26 cellular contexts compared by ENCODE assay signal in genomic region chr22:26374645-26375044, GRCh38. TPM values are rescaled to one million over a fixed set of nuclear protein-coding genes. Genes with fewer than 3 reads are reported as not detected.
DNase-seq lines count a peak whose midpoint lies in the region; ATAC-seq and TF ChIP-seq lines count a peak whose summit lies in the region.
"Had no signal": no experiment of that assay in that cellular context is flagged by ENCODE, and none has a peak within 500 bp of the region (broad histone marks: within the 10 kb centered on the region; RNA-seq: fewer than 3 reads in every experiment).

No MANE protein-coding gene starts in this region.

- H3K9me3 ChIP-seq in thyroid gland (no peaks in the 10 kb centered on the region), sigmoid colon (peaks cover 0 to 4% (median 0%) of the 10 kb centered on the region in 4 donors)
- H3K9me3 ChIP-seq: BE2C, SJSA1 had no signal

- H3K4me3 ChIP-seq in GM23338 (no peak overlapping the region), thyroid gland (replicated peaks in 1 of 3) (no peak overlapping the region), sigmoid colon (no peak overlapping the region)
- H3K4me3 ChIP-seq: GM23248, PC-9, SJSA1 had no signal

- ATAC-seq in GM23338 (peak; percentile 34; the same call in 2 of the 3 replicates), HG02840 (IDR thresholded peaks at IDR 0.05; ENCODE audit: low FRiP score, unreplicated experiment) (no peak), HG02885 (IDR thresholded peaks at IDR 0.05; ENCODE audit: poor library complexity, unreplicated experiment) (no peak)
- ATAC-seq: Right ventricle myocardium inferior had no signal

- H3K4me1 ChIP-seq in GM23338 (ENCODE audit: insufficient read depth) (no peaks in the 10 kb centered on the region), thyroid gland (no peaks in the 10 kb centered on the region), sigmoid colon (no peaks in the 10 kb centered on the region)
- H3K4me1 ChIP-seq: BE2C, SJSA1 had no signal

- TF ChIP-seq POLR2A in thyroid gland (IDR thresholded peaks at IDR 0.05) (no peak), sigmoid colon (IDR thresholded peaks at IDR 0.05) (no peak)

- H3F3A ChIP-seq in GM23338 (replicated peaks; ENCODE audit: low read depth) = no peaks in the 10 kb centered on the region

- TF ChIP-seq CTCF in GM23338 (conservative IDR thresholded peaks at IDR 0.05; ENCODE audit: low read depth in 2 of 2) (no peak), brain (conservative IDR thresholded peaks at IDR 0.05) (no peak), nephron (IDR thresholded peaks at IDR 0.05; ENCODE audit: unreplicated experiment in 3 of 3) (no peak), thyroid gland (IDR thresholded peaks at IDR 0.05) (no peak), sigmoid colon (IDR thresholded peaks at IDR 0.05) (no peak)

- H3K9me2 ChIP-seq in GM23338 (ENCODE audit: insufficient read depth) = no peaks in the 10 kb centered on the region

- intact Hi-C loops in thyroid gland (cut with DNase I) (no loop called here), sigmoid colon (cut with DNase I) (no loop called here)

- H3K4me3 Mint-ChIP-seq in GM23338 (no peak overlapping the region), brain (peak overlapping the region in 4 of 5 experiments; percentile 9 to 25 (median 15)), nephron (no peak overlapping the region)
- H3K4me3 Mint-ChIP-seq: CD14-positive monocyte; CD8-positive, alpha-beta memory T cell; H9 had no signal

- peaks cover 2% of the 10 kb centered on the region for H3K27me3 Mint-ChIP-seq in GM23338 (ENCODE audit: insufficient read depth, low read depth, poor library complexity)
- H3K27me3 Mint-ChIP-seq in brain = peaks cover 19% of the 10 kb centered on the region
- H3K27me3 Mint-ChIP-seq in nephron (ENCODE audit: low read depth) = peaks cover 16% of the 10 kb centered on the region

- H3K27ac ChIP-seq in GM23338 (ENCODE audit: low read depth) = no peak overlapping the region
- H3K27ac ChIP-seq in thyroid gland = no peak overlapping the region
- no peak overlapping the region for H3K27ac ChIP-seq in sigmoid colon
- H3K27ac ChIP-seq: GM23248, PC-9, SJSA1 had no signal

- H3K27me3 ChIP-seq in GM23338 (ENCODE audit: insufficient read depth) (no peaks in the 10 kb centered on the region), thyroid gland (no peaks in the 10 kb centered on the region), sigmoid colon (peaks cover 0 to 63% (median 12%) of the 10 kb centered on the region in 3 donors)
- H3K27me3 ChIP-seq: BE2C had no signal

- H3K4me2 ChIP-seq in GM23338 = no peak overlapping the region
- H3K4me2 ChIP-seq: PC-9 had no signal

- H3K79me2 ChIP-seq in GM23338 (replicated peaks; ENCODE audit: insufficient read depth) = no peaks in the 10 kb centered on the region

- H3K36me3 ChIP-seq in GM23338 (ENCODE audit: insufficient read depth) (no peaks in the 10 kb centered on the region), thyroid gland (no peaks in the 10 kb centered on the region), sigmoid colon (no peaks in the 10 kb centered on the region)
- H3K36me3 ChIP-seq: BE2C, SJSA1 had no signal

- WGBS in thyroid gland, 2 donors = 39 to 51% methylated on average over 5 to 6 of the region's 7 CpGs
- WGBS in sigmoid colon, 2 donors = 47 to 72% methylated on average over 7 of the region's 7 CpGs

- H3K36me3 Mint-ChIP-seq in GM23338 (ENCODE audit: low read depth) = no peaks in the 10 kb centered on the region
- peaks cover 36% of the 10 kb centered on the region for H3K36me3 Mint-ChIP-seq in brain
- H3K36me3 Mint-ChIP-seq in nephron (ENCODE audit: low read depth) = no peaks in the 10 kb centered on the region
- H3K36me3 Mint-ChIP-seq: CD14-positive monocyte had no signal

- no peak for DNase-seq in GM23338 (ENCODE audit: low spot score)
- peak; percentile 73 for DNase-seq in retina
- no peak for DNase-seq in thyroid gland
- DNase-seq in sigmoid colon = no peak
- DNase-seq: 8988T; ACHN; BE2C; CD8-positive, alpha-beta memory T cell; DND-41; GM23248; H9; IMR-90; KG1; MM.1S; NCI-H1694; NCI-H2029 treated with DMSO at 0.1 percent for 48 hours; NCI-H446 treated with DMSO at 0.1 percent for 48 hours; NCI-H526; PC-9 had no signal

- H2AFZ ChIP-seq in GM23338 = peak overlapping the region; percentile 49; the same call in 1 of the 2 replicates
- H2AFZ ChIP-seq: GM23248, PC-9 had no signal

- H3K4me1 Mint-ChIP-seq in GM23338 = peaks cover 13% of the 10 kb centered on the region
- H3K4me1 Mint-ChIP-seq in brain = peaks cover 35% of the 10 kb centered on the region
- H3K4me1 Mint-ChIP-seq in nephron = peaks cover 23% of the 10 kb centered on the region

- no peaks in the 10 kb centered on the region for H3K9me3 Mint-ChIP-seq in GM23338
- peaks cover 0 to 5% (median 0%) of the 10 kb centered on the region in 5 experiments for H3K9me3 Mint-ChIP-seq in brain
- peaks cover 7% of the 10 kb centered on the region for H3K9me3 Mint-ChIP-seq in nephron
- H3K9me3 Mint-ChIP-seq: H9 had no signal

- no peaks in the 10 kb centered on the region for H4K20me1 ChIP-seq in GM23338 (replicated peaks; ENCODE audit: insufficient read depth)

- no peak for TF ChIP-seq EP300 in sigmoid colon (IDR thresholded peaks at IDR 0.05)

- H3K27ac Mint-ChIP-seq in GM23338 = no peak overlapping the region
- H3K27ac Mint-ChIP-seq in brain = peak overlapping the region; percentile 51 to 87 (median 57)
- peak overlapping the region; percentile 6 to 87 (median 24) for H3K27ac Mint-ChIP-seq in nephron
- H3K27ac Mint-ChIP-seq: CD14-positive monocyte; CD8-positive, alpha-beta memory T cell; H9 had no signal

TF ChIP-seq in GM23338, 12 proteins besides CTCF, POLR2A, EP300 and RAD21:
- TF ChIP-seq EZH2phosphoT487 (IDR thresholded peaks at IDR 0.05; ENCODE audit: unreplicated experiment) (no peak), JUNB (IDR thresholded peaks at IDR 0.05; ENCODE audit: unreplicated experiment) (no peak)

RNA-seq across cellular contexts. Expression of gene ASPHD2, which starts 54.4 kb away (rescaled TPM):
- 9.3 and 10.0 TPM in 2 replicates for total RNA-seq in GM23338 (2014; rRNA removed; shearing (Covaris generic))
- polyA plus RNA-seq in GM23338 (2016; fragmentation: Nextera tagmentation; extraction: Ambion mirVana) (6.0 and 8.3 TPM in 2 replicates), brain (ENCODE audit: insufficient read depth, low read depth, low replicate concordance) (8.0 TPM), sigmoid colon (1 to 10 TPM; 1.2 to 3.4 (median 1.8) TPM)
- total RNA-seq in thyroid gland (1 to 10 TPM in 3 of 4 donors, under 1 TPM in 1; 0.38 to 2.4 (median 1.6) TPM), sigmoid colon (1 to 10 TPM in 3 of 4 donors, under 1 TPM in 1; 0.83 to 1.6 (median 1.3) TPM)

Comparison
In these comparisons a context has a peak if more than half of its experiments do, and no peak if none do; other contexts are left out.
1. H3K4me3 Mint-ChIP-seq: peak in brain (4 of 5); none in GM23338 (single experiment) and nephron (0 of 3).